Comparison of ENCODE assay signal across 34 cellular contexts in the genomic region with DNA sequence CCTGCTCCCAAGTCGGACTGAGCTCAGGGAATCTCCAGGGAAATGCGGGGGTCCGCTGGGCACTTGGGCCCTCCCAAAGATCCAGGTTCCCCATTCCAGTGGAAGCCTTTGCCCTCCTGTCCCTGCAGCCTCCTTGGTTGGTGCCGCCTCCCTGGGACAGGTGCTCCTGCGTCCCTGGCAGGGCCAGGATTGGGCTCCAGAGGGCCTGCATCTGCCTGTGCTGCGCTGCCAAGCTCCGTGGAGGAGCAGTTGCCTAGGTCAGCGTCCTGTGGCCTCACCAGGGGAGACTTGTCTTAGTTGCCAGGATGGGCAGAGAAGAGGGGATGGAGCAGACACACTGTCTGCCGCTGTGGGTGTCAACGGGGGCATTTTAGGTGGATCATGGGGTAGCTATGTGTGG.
"Had no signal": no experiment of that assay in that cellular context is flagged by ENCODE, and none has a peak within 500 bp of the region (broad histone marks: within the 10 kb centered on the region; RNA-seq: fewer than 3 reads in every experiment).

No MANE protein-coding gene starts in this region.

- H3K4me3 ChIP-seq: adrenal gland, body of pancreas, coronary artery, dorsolateral prefrontal cortex, esophagus muscularis mucosa, gastroesophageal sphincter, heart right ventricle had no signal

- H3K4me3 Mint-ChIP-seq: activated B cell treated with CpG ODN at 0.5 μM for 24 hours; activated CD8-positive, alpha-beta T cell treated with anti-CD3 and anti-CD28 coated beads for 36 hours; activated naive CD4-positive, alpha-beta T cell treated with anti-CD3 and anti-CD28 coated beads for 36 hours; activated naive CD4-positive, alpha-beta T cell treated with anti-CD3 and anti-CD28 coated beads, Interleukin-2, amount 50 U/mL, for 24 hours; activated naive CD8-positive, alpha-beta T cell treated with anti-CD3 and anti-CD28 coated beads for 36 hours; activated naive CD8-positive, alpha-beta T cell treated with anti-CD3 and anti-CD28 coated beads, Interleukin-2, amount 50 U/mL, for 24 hours; activated T-cell treated with anti-CD3 and anti-CD28 coated beads, Interleukin-2, amount 50 U/mL, for 4 hours; activated T-helper 1 cell treated with anti-CD3 and anti-CD28 coated beads, Interleukin-12 subunit alpha, Interleukin-12 subunit beta, Interleukin-2, Interleukin-4 antibody, amounts not matched to agents 30 ng/mL and 10 ng/mL and 1 ng/mL, durations not matched to agents 14 hours and 24 hours and 36 hours; central memory CD8-positive, alpha-beta T cell; dendritic cell treated with granulocyte-macrophage colony-stimulating factor and Interleukin-4, amounts not matched to agents 40 ng/mL and 50 ng/mL, for 4 days; T-helper 17 cell; T-helper 2 cell treated with Interferon-gamma antibody and Interleukin-4, amounts not matched to agents 5 μg/mL and 100 μg/mL, for 36 hours had no signal

- H3K9me3 ChIP-seq: adrenal gland, body of pancreas, esophagus muscularis mucosa, gastroesophageal sphincter, heart right ventricle had no signal

- H3K27ac ChIP-seq: body of pancreas, coronary artery, esophagus muscularis mucosa, foreskin keratinocyte, gastroesophageal sphincter, heart right ventricle, WERI-Rb-1 had no signal

- ATAC-seq: activated CD4-positive, CD25-positive, alpha-beta regulatory T cell treated with anti-CD3 and anti-CD28 coated beads, Interleukin-2, amount 50 U/mL, for 24 hours; activated CD8-positive, alpha-beta T cell treated with anti-CD3 and anti-CD28 coated beads for 36 hours; activated naive CD8-positive, alpha-beta T cell treated with anti-CD3 and anti-CD28 coated beads, Interleukin-2, amount 50 U/mL, for 24 hours; activated T-cell treated with anti-CD3 and anti-CD28 coated beads, Interleukin-2, amount 50 U/mL, for 4 hours; body of pancreas; foreskin keratinocyte; gastroesophageal sphincter; T-helper 17 cell had no signal

- H3K27ac Mint-ChIP-seq: activated B cell treated with CpG ODN at 0.5 μM for 24 hours; activated CD8-positive, alpha-beta T cell treated with anti-CD3 and anti-CD28 coated beads for 36 hours; activated naive CD4-positive, alpha-beta T cell treated with anti-CD3 and anti-CD28 coated beads for 36 hours; activated naive CD8-positive, alpha-beta T cell treated with anti-CD3 and anti-CD28 coated beads for 36 hours; activated naive CD8-positive, alpha-beta T cell treated with anti-CD3 and anti-CD28 coated beads, Interleukin-2, amount 50 U/mL, for 24 hours; activated T-helper 1 cell treated with anti-CD3 and anti-CD28 coated beads, Interleukin-12 subunit alpha, Interleukin-12 subunit beta, Interleukin-2, Interleukin-4 antibody, amounts not matched to agents 30 ng/mL and 10 ng/mL and 1 ng/mL, durations not matched to agents 14 hours and 24 hours and 36 hours; activated T-helper 2 cell treated with anti-CD3 and anti-CD28 coated beads, Interferon-gamma antibody, Interleukin-2, Interleukin-4, amounts not matched to agents 10 μg/mL and 5 μg/mL and 100 μg/mL, durations not matched to agents 14 hours and 24 hours and 36 hours; dendritic cell treated with granulocyte-macrophage colony-stimulating factor and Interleukin-4, amounts not matched to agents 40 ng/mL and 50 ng/mL, for 4 days; T-helper 17 cell; T-helper 2 cell treated with Interferon-gamma antibody and Interleukin-4, amounts not matched to agents 5 μg/mL and 100 μg/mL, for 36 hours had no signal

- H3K4me1 ChIP-seq: foreskin keratinocyte, gastroesophageal sphincter had no signal

- H3K36me3 ChIP-seq: adrenal gland, heart right ventricle had no signal

- DNase-seq: activated B cell treated with CpG ODN at 0.5 μM for 24 hours; activated CD4-positive, alpha-beta T cell treated with anti-CD3 and anti-CD28 coated beads for 48 hours; activated CD4-positive, alpha-beta T cell treated with anti-CD3 and anti-CD28 coated beads, Interleukin-2, amount 50 U/mL, for 1 hour; activated CD4-positive, alpha-beta T cell treated with anti-CD3 and anti-CD28 coated beads, Interleukin-2, amount 50 U/mL, for 48 hours; activated CD8-positive, alpha-beta memory T cell treated with anti-CD3 and anti-CD28 coated beads for 24 hours; activated CD8-positive, alpha-beta T cell treated with anti-CD3 and anti-CD28 coated beads for 36 hours; activated effector memory CD4-positive, alpha-beta T cell treated with anti-CD3 and anti-CD28 coated beads, Interleukin-2, amount 50 U/mL, for 16 hours; activated naive CD4-positive, alpha-beta T cell treated with anti-CD3 and anti-CD28 coated beads for 36 hours; activated naive CD8-positive, alpha-beta T cell treated with anti-CD3 and anti-CD28 coated beads for 36 hours; activated naive CD8-positive, alpha-beta T cell treated with anti-CD3 and anti-CD28 coated beads, Interleukin-2, amount 50 U/mL, for 24 hours; activated T-cell treated with anti-CD3 and anti-CD28 coated beads, Interleukin-2, amount 50 U/mL, for 4 hours; amygdala; aorta; body of pancreas; dorsolateral prefrontal cortex; effector memory CD4-positive, alpha-beta T cell; erythroblast; foreskin keratinocyte; heart right ventricle; T-helper 1 cell; T-helper 17 cell; T1000; WERI-Rb-1 had no signal

- H3K27me3 Mint-ChIP-seq: activated B cell treated with CpG ODN at 0.5 μM for 24 hours; activated CD8-positive, alpha-beta T cell treated with anti-CD3 and anti-CD28 coated beads for 36 hours; activated naive CD4-positive, alpha-beta T cell treated with anti-CD3 and anti-CD28 coated beads, Interleukin-2, amount 50 U/mL, for 24 hours; activated naive CD8-positive, alpha-beta T cell treated with anti-CD3 and anti-CD28 coated beads for 36 hours; activated naive CD8-positive, alpha-beta T cell treated with anti-CD3 and anti-CD28 coated beads, Interleukin-2, amount 50 U/mL, for 24 hours; central memory CD8-positive, alpha-beta T cell; dendritic cell treated with granulocyte-macrophage colony-stimulating factor and Interleukin-4, amounts not matched to agents 40 ng/mL and 50 ng/mL, for 4 days; T-helper 17 cell had no signal

- H3K27me3 ChIP-seq: adrenal gland, body of pancreas, dorsolateral prefrontal cortex, esophagus muscularis mucosa, foreskin keratinocyte, gastroesophageal sphincter, heart right ventricle had no signal

- H3K9me3 Mint-ChIP-seq: activated B cell treated with CpG ODN at 0.5 μM for 24 hours; activated CD8-positive, alpha-beta T cell treated with anti-CD3 and anti-CD28 coated beads for 36 hours; activated naive CD4-positive, alpha-beta T cell treated with anti-CD3 and anti-CD28 coated beads for 36 hours; activated naive CD4-positive, alpha-beta T cell treated with anti-CD3 and anti-CD28 coated beads, Interleukin-2, amount 50 U/mL, for 24 hours; activated naive CD8-positive, alpha-beta T cell treated with anti-CD3 and anti-CD28 coated beads for 36 hours; activated naive CD8-positive, alpha-beta T cell treated with anti-CD3 and anti-CD28 coated beads, Interleukin-2, amount 50 U/mL, for 24 hours; activated T-cell treated with anti-CD3 and anti-CD28 coated beads, Interleukin-2, amount 50 U/mL, for 4 hours; activated T-helper 1 cell treated with anti-CD3 and anti-CD28 coated beads, Interleukin-12 subunit alpha, Interleukin-12 subunit beta, Interleukin-2, Interleukin-4 antibody, amounts not matched to agents 30 ng/mL and 10 ng/mL and 1 ng/mL, durations not matched to agents 14 hours and 24 hours and 36 hours; activated T-helper 2 cell treated with anti-CD3 and anti-CD28 coated beads, Interferon-gamma antibody, Interleukin-2, Interleukin-4, amounts not matched to agents 10 μg/mL and 5 μg/mL and 100 μg/mL, durations not matched to agents 14 hours and 24 hours and 36 hours; central memory CD8-positive, alpha-beta T cell; dendritic cell treated with granulocyte-macrophage colony-stimulating factor and Interleukin-4, amounts not matched to agents 40 ng/mL and 50 ng/mL, for 4 days; T-helper 2 cell treated with Interferon-gamma antibody and Interleukin-4, amounts not matched to agents 5 μg/mL and 100 μg/mL, for 36 hours had no signal

- H3K4me1 Mint-ChIP-seq: activated B cell treated with CpG ODN at 0.5 μM for 24 hours had no signal
